In genomic region chr15:63048115-63048985, GRCh38 we compare ENCODE assay signal across 8 cellular contexts. TPM values are rescaled to one million over a fixed set of nuclear protein-coding genes. Genes with fewer than 3 reads are reported as not detected.
A peak's percentile ranks its signal among the peaks of the same experiment; 100 is the strongest.
DNase-seq lines count a peak whose midpoint lies in the region; ATAC-seq and TF ChIP-seq lines count a peak whose summit lies in the region.

No MANE protein-coding gene starts in this region.

- intact Hi-C loops in left colon (cut with DNase I, micrococcal nuclease), result loop anchor here in 1 of 2 donors (5.0 to 10.0 kb wide), 2 partner anchors 44 to 154 kb away; no protein-coding TSS in a partner anchor

- peak; percentile 91 for ATAC-seq in GM19035 (IDR thresholded peaks at IDR 0.05; ENCODE audit: unreplicated experiment)
- ATAC-seq in HG03342 (IDR thresholded peaks at IDR 0.05; ENCODE audit: unreplicated experiment), result peak; percentile 76
- peak; percentile 62 for ATAC-seq in left colon

- peak; percentile 93 for TF ChIP-seq CTCF in choroid plexus epithelial cell (conservative IDR thresholded peaks at IDR 0.05; ENCODE audit: low read depth, low read length)

- DNase-seq in AG20443 (ENCODE audit: low spot score) (peak; percentile 87), NCI-H446 (lab: John Stamatoyannopoulos, UW) (peak; percentile 79 to 91), choroid plexus epithelial cell (ENCODE audit: low read depth) (peak; percentile 99), left colon (peak; percentile 93 to 95)
- DNase-seq in activated CD4-positive, alpha-beta T cell treated with anti-CD3 and anti-CD28 coated beads for 24 hours (ENCODE audit: low read depth in 2 of 2), result peak; percentile 77 to 81
- DNase-seq in stimulated activated CD4-positive, alpha-beta T cell treated with anti-CD3 and anti-CD28 coated beads, Interleukin-1b, Interleukin-23, amount 100 ng/mL, for 4 hours (ENCODE audit: low read depth in 2 of 2), result peak; percentile 72 to 80

- peak overlapping the region; percentile 72 for H3K4me3 ChIP-seq in choroid plexus epithelial cell (ENCODE audit: low read depth, low read length)

RNA-seq across cellular contexts. Expression of gene TPM1, which starts 5.8 kb away (rescaled TPM):
- 100 to 1,000 TPM; 576 to 607 TPM for total RNA-seq in left colon

Comparison
In these comparisons a context has a peak if more than half of its experiments do, and no peak if none do; other contexts are left out.
1. Peak in every context shown above with its lines: DNase-seq, ATAC-seq and H3K4me3 ChIP-seq.